Comparison of ENCODE assay signal across 1 cellular context in genomic region chr2:176080540-176081355, GRCh38.
TF ChIP-seq lines count a peak whose summit lies in the region.

No MANE protein-coding gene starts in this region.

TF ChIP-seq in HEK293, 187 proteins besides CTCF, POLR2A, EP300 and RAD21 (continued from another document):
- no peak for TF ChIP-seq ZNF513 (tag by site-specific recombination; IDR thresholded peaks at IDR 0.05)
- TF ChIP-seq PBX3 (CRISPR knock-in tag; IDR thresholded peaks at IDR 0.05) = no peak
- TF ChIP-seq SETDB1 (IDR thresholded peaks at IDR 0.05; ENCODE audit: insufficient read length, low read length) = peak; percentile 88
- TF ChIP-seq ZNF211 (tag by site-specific recombination; IDR thresholded peaks at IDR 0.05; ENCODE audit: low read depth) = no peak
- TF ChIP-seq ZNF449 (tag by site-specific recombination; IDR thresholded peaks at IDR 0.05) = peak; percentile 54; the same call in 1 of the 2 replicates
- TF ChIP-seq ZNF792 (tag by site-specific recombination; IDR thresholded peaks at IDR 0.05) = no peak
- no peak for TF ChIP-seq ZNF76 (tag by site-specific recombination; IDR thresholded peaks at IDR 0.05; ENCODE audit: borderline replicate concordance, low read depth)
- no peak for TF ChIP-seq ZNF138 (tag by site-specific recombination; IDR thresholded peaks at IDR 0.05; ENCODE audit: borderline replicate concordance)
- TF ChIP-seq ZNF510 (tag by site-specific recombination; IDR thresholded peaks at IDR 0.05; ENCODE audit: insufficient replicate concordance) = no peak
- no peak for TF ChIP-seq ZBTB17 (tag by site-specific recombination; IDR thresholded peaks at IDR 0.05)
- TF ChIP-seq IKZF3 (tag by site-specific recombination; IDR thresholded peaks at IDR 0.05) = no peak
- TF ChIP-seq AEBP2 (tag by site-specific recombination; IDR thresholded peaks at IDR 0.05; ENCODE audit: borderline replicate concordance) = no peak
- no peak for TF ChIP-seq SALL2 (tag by site-specific recombination; IDR thresholded peaks at IDR 0.05; ENCODE audit: borderline replicate concordance)
- no peak for TF ChIP-seq ZNF707 (tag by site-specific recombination; IDR thresholded peaks at IDR 0.05)
- no peak for TF ChIP-seq ZNF174 (tag by site-specific recombination; IDR thresholded peaks at IDR 0.05)
- TF ChIP-seq ZNF529 (tag by site-specific recombination; IDR thresholded peaks at IDR 0.05; ENCODE audit: insufficient replicate concordance) = no peak
- TF ChIP-seq KLF9 (tag by site-specific recombination; IDR thresholded peaks at IDR 0.05; ENCODE audit: low read depth) = 0 out of 2 replicates have a peak, but pooled peaks have one; percentile 44
- no peak for TF ChIP-seq INSM2 (tag by site-specific recombination; IDR thresholded peaks at IDR 0.05)
- no peak for TF ChIP-seq ZNF623 (tag by site-specific recombination; IDR thresholded peaks at IDR 0.05)
- TF ChIP-seq ZNF558 (tag by site-specific recombination; IDR thresholded peaks at IDR 0.05) = no peak
- TF ChIP-seq ZNF223 (tag by site-specific recombination; IDR thresholded peaks at IDR 0.05) = no peak
- no peak for TF ChIP-seq TCF7L2 (IDR thresholded peaks at IDR 0.05; ENCODE audit: borderline replicate concordance, low read depth, low read length)
- no peak for TF ChIP-seq PATZ1 (tag by site-specific recombination; IDR thresholded peaks at IDR 0.05)
- no peak for TF ChIP-seq ZNF239 (tag by site-specific recombination; IDR thresholded peaks at IDR 0.05)
- no peak for TF ChIP-seq ZNF274 (IDR thresholded peaks at IDR 0.05; ENCODE audit: low read length)
- no peak for TF ChIP-seq ZNF274 (tag by site-specific recombination; IDR thresholded peaks at IDR 0.05; ENCODE audit: borderline replicate concordance)
- TF ChIP-seq ZNF610 (tag by site-specific recombination; IDR thresholded peaks at IDR 0.05; ENCODE audit: borderline replicate concordance) = no peak
- TF ChIP-seq ZBTB6 (tag by site-specific recombination; IDR thresholded peaks at IDR 0.05) = no peak
- no peak for TF ChIP-seq YY1 (tag by site-specific recombination; IDR thresholded peaks at IDR 0.05)
- TF ChIP-seq ZNF521 (tag by site-specific recombination; IDR thresholded peaks at IDR 0.05) = no peak
- TF ChIP-seq KLF17 (tag by site-specific recombination; IDR thresholded peaks at IDR 0.05) = no peak
- TF ChIP-seq ZNF645 (tag by site-specific recombination; IDR thresholded peaks at IDR 0.05) = no peak
- TF ChIP-seq KLF10 (tag by site-specific recombination; IDR thresholded peaks at IDR 0.05) = no peak
- no peak for TF ChIP-seq ZNF19 (tag by site-specific recombination; IDR thresholded peaks at IDR 0.05; ENCODE audit: low read depth)
- no peak for TF ChIP-seq ZNF488 (tag by site-specific recombination; IDR thresholded peaks at IDR 0.05)
- no peak for TF ChIP-seq ZSCAN23 (tag by site-specific recombination; IDR thresholded peaks at IDR 0.05)
- 0 out of 2 replicates have a peak, but pooled peaks have one; percentile 43 for TF ChIP-seq OSR2 (tag by site-specific recombination; IDR thresholded peaks at IDR 0.05)
- no peak for TF ChIP-seq FEZF1 (tag by site-specific recombination; IDR thresholded peaks at IDR 0.05)
- TF ChIP-seq ZNF266 (tag by site-specific recombination; IDR thresholded peaks at IDR 0.05; ENCODE audit: low read depth) = no peak
- peak; percentile 72; the same call in 1 of the 2 replicates for TF ChIP-seq ZNF560 (tag by site-specific recombination; IDR thresholded peaks at IDR 0.05; ENCODE audit: borderline replicate concordance)
- no peak for TF ChIP-seq ZNF768 (tag by site-specific recombination; IDR thresholded peaks at IDR 0.05)
- no peak for TF ChIP-seq PRDM1 (tag by site-specific recombination; IDR thresholded peaks at IDR 0.05)
- peak; percentile 19; the same call in 1 of the 2 replicates for TF ChIP-seq ZNF629 (tag by site-specific recombination; IDR thresholded peaks at IDR 0.05)
- TF ChIP-seq ZNF280C (tag by site-specific recombination; IDR thresholded peaks at IDR 0.05) = no peak
TF ChIP-seq in HEK293: peak in this region for 20.
